In the genomic region with DNA sequence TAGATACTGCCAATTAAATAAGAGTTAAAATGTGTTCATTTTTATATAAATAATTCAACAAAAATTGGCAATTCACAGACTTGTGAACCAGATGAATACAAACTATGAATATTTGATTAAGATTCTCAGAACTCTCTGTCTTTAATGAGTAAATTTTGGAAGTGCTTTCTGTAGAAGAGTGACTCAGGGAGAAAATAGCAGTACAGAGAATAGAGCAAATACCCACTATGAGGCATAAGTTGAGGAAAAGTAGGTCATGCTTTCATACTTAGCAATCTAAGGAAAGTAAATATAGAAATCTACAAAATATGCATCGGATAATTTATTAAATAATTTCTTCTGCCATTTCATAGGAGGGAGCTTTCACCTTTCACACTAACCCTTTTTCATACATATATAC, we compare ENCODE assay signal across 4 cellular contexts.
"Had no signal": no experiment of that assay in that cellular context is flagged by ENCODE, and none has a peak within 500 bp of the region (broad histone marks: within the 10 kb centered on the region; RNA-seq: fewer than 3 reads in every experiment).

No MANE protein-coding gene starts in this region.

- H3K9me3 Mint-ChIP-seq: GM23338, H9 had no signal

- DNase-seq: H9, HCEC 1CT, IMR-90 had no signal
